16 cellular contexts compared by ENCODE assay signal in genomic region chr13:24092108-24092507, GRCh38.
A peak's percentile ranks its signal among the peaks of the same experiment; 100 is the strongest.
DNase-seq lines count a peak whose midpoint lies in the region; ATAC-seq and TF ChIP-seq lines count a peak whose summit lies in the region.
"Had no signal": no experiment of that assay in that cellular context is flagged by ENCODE, and none has a peak within 500 bp of the region (broad histone marks: within the 10 kb centered on the region; RNA-seq: fewer than 3 reads in every experiment).

No MANE protein-coding gene starts in this region.

- DNase-seq in left ventricle myocardium superior (no peak), Right ventricle myocardium inferior (ENCODE audit: missing footprints) (no peak), lower lobe of right lung (no peak), gastrocnemius medialis (no peak), adrenal gland (no peak), coronary artery (ENCODE audit: low spot score) (no peak)
- DNase-seq in CD8-positive, alpha-beta T cell = no peak
- DNase-seq: Karpas-422, NCI-H1694, NCI-H2081, NCI-H2171, NCI-H345, NCI-H526, Peyer's patch had no signal

- H3K9me3 Mint-ChIP-seq in CD8-positive, alpha-beta T cell = no peaks in the 10 kb centered on the region
- H3K9me3 Mint-ChIP-seq: IgD-negative memory B cell had no signal

- in situ Hi-C loops in gastrocnemius medialis (cut with MboI; ENCODE audit: low sequenced_read_pairs in 4 of 4) = loop anchor here in 1 of 4 donors (25.0 kb wide), 1 partner anchor 95 kb away; no protein-coding TSS in a partner anchor

- no peak for TF ChIP-seq POLR2A in gastrocnemius medialis (IDR thresholded peaks at IDR 0.05)
- no peak for TF ChIP-seq POLR2A in adrenal gland (IDR thresholded peaks at IDR 0.05)

- no peaks in the 10 kb centered on the region for H3K27me3 Mint-ChIP-seq in CD8-positive, alpha-beta T cell (ENCODE audit: low read depth)
- H3K27me3 Mint-ChIP-seq: IgD-negative memory B cell had no signal

- H3K4me3 Mint-ChIP-seq in CD8-positive, alpha-beta T cell = no peak overlapping the region
- H3K4me3 Mint-ChIP-seq: IgD-negative memory B cell had no signal

- no peak overlapping the region for H3K27ac Mint-ChIP-seq in CD8-positive, alpha-beta T cell
- H3K27ac Mint-ChIP-seq: IgD-negative memory B cell had no signal

- H3K9me3 ChIP-seq in lower lobe of right lung (no peaks in the 10 kb centered on the region), gastrocnemius medialis (no peaks in the 10 kb centered on the region), adrenal gland (replicated peaks in 1 of 3) (no peaks in the 10 kb centered on the region)
- no peaks in the 10 kb centered on the region for H3K9me3 ChIP-seq in CD8-positive, alpha-beta T cell (ENCODE audit: low read length)
- H3K9me3 ChIP-seq: Peyer's patch had no signal

- ATAC-seq in left ventricle myocardium superior = peak; percentile 54
- ATAC-seq in Right ventricle myocardium inferior = no peak
- no peak for ATAC-seq in lower lobe of right lung
- peak; percentile 51 to 65 for ATAC-seq in gastrocnemius medialis
- no peak for ATAC-seq in CD8-positive, alpha-beta T cell

- CTCF ChIA-PET in CD8-positive, alpha-beta T cell (lab: Charles Lee) = no interaction called here

- H3K36me3 ChIP-seq in lower lobe of right lung (no peaks in the 10 kb centered on the region), gastrocnemius medialis (no peaks in the 10 kb centered on the region), adrenal gland (replicated peaks in 1 of 2) (no peaks in the 10 kb centered on the region)
- no peaks in the 10 kb centered on the region for H3K36me3 ChIP-seq in CD8-positive, alpha-beta T cell (ENCODE audit: insufficient read depth, low read length)
- H3K36me3 ChIP-seq: Peyer's patch had no signal

- peak overlapping the region; percentile 60 for H3K27ac ChIP-seq in lower lobe of right lung
- peak overlapping the region in 3 of 4 donors; percentile 46 to 59 (median 47) for H3K27ac ChIP-seq in gastrocnemius medialis
- H3K27ac ChIP-seq in adrenal gland = no peak overlapping the region
- no peak overlapping the region for H3K27ac ChIP-seq in CD8-positive, alpha-beta T cell (ENCODE audit: low read depth, low read length)
- no peak overlapping the region for H3K27ac ChIP-seq in coronary artery
- H3K27ac ChIP-seq: C4-2B, Peyer's patch had no signal

- H3K4me1 Mint-ChIP-seq in CD8-positive, alpha-beta T cell (ENCODE audit: low read depth) = peaks cover 6% of the 10 kb centered on the region
- H3K4me1 Mint-ChIP-seq: IgD-negative memory B cell had no signal

- 62 to 82% (median 75%) methylated on average over 1 of the region's 1 CpG for WGBS in adrenal gland, 4 donors

- no peak for TF ChIP-seq CTCF in lower lobe of right lung (IDR thresholded peaks at IDR 0.05)
- no peak for TF ChIP-seq CTCF in gastrocnemius medialis (IDR thresholded peaks at IDR 0.05 in 4 of 5, conservative IDR thresholded peaks at IDR 0.05 in 1 of 5)
- TF ChIP-seq CTCF in adrenal gland (IDR thresholded peaks at IDR 0.05) = no peak
- TF ChIP-seq CTCF in CD8-positive, alpha-beta T cell (IDR thresholded peaks at IDR 0.05) = no peak
- TF ChIP-seq CTCF in coronary artery (IDR thresholded peaks at IDR 0.05) = no peak

- no peaks in the 10 kb centered on the region for H3K36me3 Mint-ChIP-seq in CD8-positive, alpha-beta T cell
- H3K36me3 Mint-ChIP-seq: IgD-negative memory B cell had no signal

- no peak overlapping the region for H3K4me3 ChIP-seq in lower lobe of right lung
- no peak overlapping the region for H3K4me3 ChIP-seq in gastrocnemius medialis
- no peak overlapping the region for H3K4me3 ChIP-seq in adrenal gland
- no peak overlapping the region for H3K4me3 ChIP-seq in CD8-positive, alpha-beta T cell (ENCODE audit: low read depth, low read length)
- no peak overlapping the region for H3K4me3 ChIP-seq in coronary artery
- H3K4me3 ChIP-seq: Peyer's patch had no signal

- intact Hi-C loops in left ventricle myocardium superior (cut with micrococcal nuclease) = no loop called here
- intact Hi-C loops in Right ventricle myocardium inferior (cut with DNase I) = no loop called here
- intact Hi-C loops in lower lobe of right lung (cut with DNase I) = no loop called here
- intact Hi-C loops in gastrocnemius medialis (cut with DNase I; ENCODE audit: low total_unique reads) = no loop called here
- intact Hi-C loops in adrenal gland (cut with DNase I) = no loop called here
- intact Hi-C loops in CD8-positive, alpha-beta T cell (cut with DNase I, micrococcal nuclease) = no loop called here

- H3K4me1 ChIP-seq in lower lobe of right lung (peaks cover 37% of the 10 kb centered on the region), gastrocnemius medialis (peaks cover 0 to 6% of the 10 kb centered on the region in 2 donors), adrenal gland (replicated peaks in 1 of 2) (peaks cover 0 to 4% of the 10 kb centered on the region in 2 donors)
- H3K4me1 ChIP-seq in CD8-positive, alpha-beta T cell (ENCODE audit: insufficient read depth, low read length) = peaks cover under 1% of the 10 kb centered on the region

- H3K27me3 ChIP-seq in lower lobe of right lung (ENCODE audit: low read depth) (no peaks in the 10 kb centered on the region), gastrocnemius medialis (no peaks in the 10 kb centered on the region), adrenal gland (no peaks in the 10 kb centered on the region)
- H3K27me3 ChIP-seq in CD8-positive, alpha-beta T cell (ENCODE audit: insufficient read depth, low read length) = no peaks in the 10 kb centered on the region
- H3K27me3 ChIP-seq: Peyer's patch had no signal

- POLR2A ChIA-PET in CD8-positive, alpha-beta T cell (lab: Charles Lee) = no interaction called here

Comparison
In these comparisons a context has a peak if more than half of its experiments do, and no peak if none do; other contexts are left out.
1. ATAC-seq: peak in left ventricle myocardium superior (single experiment) and gastrocnemius medialis (2 of 2); none in Right ventricle myocardium inferior (single experiment), lower lobe of right lung (0 of 2) and CD8-positive, alpha-beta T cell (single experiment).
2. H3K27ac ChIP-seq: peak in lower lobe of right lung (single experiment) and gastrocnemius medialis (3 of 4); none in adrenal gland (0 of 5), CD8-positive, alpha-beta T cell (single experiment) and coronary artery (0 of 2).